ENCODE assay signal across 23 cellular contexts in genomic region chr21:42000908-42001307, GRCh38. TPM values are rescaled to one million over a fixed set of nuclear protein-coding genes. Genes with fewer than 3 reads are reported as not detected.
DNase-seq lines count a peak whose midpoint lies in the region; ATAC-seq, FAIRE-seq and TF ChIP-seq lines count a peak whose summit lies in the region.
"Had no signal": no experiment of that assay in that cellular context is flagged by ENCODE, and none has a peak within 500 bp of the region (broad histone marks: within the 10 kb centered on the region; RNA-seq: fewer than 3 reads in every experiment).

No MANE protein-coding gene starts in this region.

- ATAC-seq in activated T-cell treated with anti-CD3 and anti-CD28 coated beads, Interleukin-2, amount 50 U/mL, for 4 hours, result no peak
- ATAC-seq in IMR-90 (ENCODE audit: low read depth), result no peak
- no peak for ATAC-seq in K562
- no peak for ATAC-seq in activated CD8-positive, alpha-beta memory T cell treated with anti-CD3 and anti-CD28 coated beads, Interleukin-2, amount 10 ng/mL, durations not matched to agents 7 days and 5 days
- ATAC-seq: CD8-positive, alpha-beta T cell had no signal

- peak overlapping the region; percentile 14; the same call in 1 of the 2 replicates for H3K23ac ChIP-seq in IMR-90 (ENCODE audit: low read depth, low read length)

- H4K20me1 ChIP-seq in IMR-90 (ENCODE audit: insufficient read depth, low read length), result no peaks in the 10 kb centered on the region; the same call in 1 of the 2 replicates
- peaks cover 14% of the 10 kb centered on the region; the same call in 1 of the 2 replicates for H4K20me1 ChIP-seq in K562 (replicated peaks; ENCODE audit: control insufficient read depth, insufficient read depth, low read length)

- no peak overlapping the region for H2BK120ac ChIP-seq in IMR-90 (ENCODE audit: low read depth, low read length)

- in situ Hi-C loops in IMR-90 (cut with MboI; ENCODE audit: low sequenced_read_pairs), result loop anchor here (5.0 kb wide), 1 partner anchor 96 kb away; no protein-coding TSS in a partner anchor
- in situ Hi-C loops in K562 (cut with MboI), result no loop called here

- dilution Hi-C loops in IMR-90 (cut with HindIII; ENCODE audit: low sequenced_read_pairs, unreplicated experiment), result no loop called here

- peak overlapping the region; percentile 1; the same call in 1 of the 2 replicates for H2AK5ac ChIP-seq in IMR-90 (ENCODE audit: low read depth, low read length)

- peak overlapping the region; percentile 20; the same call in 1 of the 2 replicates for H3K14ac ChIP-seq in IMR-90 (replicated peaks; ENCODE audit: low read depth, low read length)

- CTCF ChIA-PET in HEK293 (lab: Yijun Ruan, JAX) (no interaction called here), IMR-90 (lab: Yijun Ruan, JAX) (no interaction called here), K562 (lab: Yijun Ruan, JAX; ENCODE audit: low intra/inter-chr PET ratio) (no interaction called here)
- CTCF ChIA-PET in activated CD8-positive, alpha-beta memory T cell treated with anti-CD3 and anti-CD28 coated beads, Interleukin-2, amount 10 ng/mL, durations not matched to agents 7 days and 5 days (lab: Charles Lee), result no interaction called here

- no peak overlapping the region for H3K4ac ChIP-seq in IMR-90 (ENCODE audit: low read depth, low read length)

- no peak overlapping the region for H3K4me3 ChIP-seq in HEK293 (ENCODE audit: low read depth, low read length)
- no peak overlapping the region for H3K4me3 ChIP-seq in IMR-90 (ENCODE audit: insufficient read depth, low read depth, low read length)
- no peak overlapping the region for H3K4me3 ChIP-seq in K562
- H3K4me3 ChIP-seq: BLaER1 treated with 17β-estradiol and CSF1 and Interleukin-3, amounts not matched to agents 10 nM and 100 nM; GM23248; HAP-1; PC-9 had no signal

- no peak overlapping the region for H3K9ac ChIP-seq in IMR-90 (ENCODE audit: low read depth, low read length)
- H3K9ac ChIP-seq in K562 (ENCODE audit: insufficient read depth in 1 of 2, low read depth in 2 of 2, low read length in 2 of 2), result no peak overlapping the region
- H3K9ac ChIP-seq: BLaER1 treated with 17β-estradiol and CSF1 and Interleukin-3, amounts not matched to agents 10 nM and 100 nM; GM23248 had no signal

- no peaks in the 10 kb centered on the region for H3K27me3 ChIP-seq in IMR-90 (ENCODE audit: control insufficient read depth, insufficient read depth, low read length)
- no peaks in the 10 kb centered on the region for H3K27me3 ChIP-seq in K562 (ENCODE audit: control insufficient read depth in 2 of 2, insufficient read depth in 2 of 2, low read length in 2 of 2)
- H3K27me3 ChIP-seq: BLaER1 treated with 17β-estradiol and CSF1 and Interleukin-3, amounts not matched to agents 10 nM and 100 nM had no signal

- H3K36me3 ChIP-seq in HEK293 (ENCODE audit: control insufficient read depth in 2 of 2, insufficient read depth in 1 of 2, low read length in 2 of 2) (peaks cover 22 to 55% of the 10 kb centered on the region in 2 experiments; a peak in 2 of 3 replicates), IMR-90 (ENCODE audit: control insufficient read depth, insufficient read depth, low read length) (peaks cover 24% of the 10 kb centered on the region), K562 (ENCODE audit: control insufficient read depth, insufficient read depth, low read length) (peaks cover 39% of the 10 kb centered on the region)

- no peak overlapping the region for H3K4me3 Mint-ChIP-seq in activated T-cell treated with anti-CD3 and anti-CD28 coated beads, Interleukin-2, amount 50 U/mL, for 24 hours
- H3K4me3 Mint-ChIP-seq in activated T-cell treated with anti-CD3 and anti-CD28 coated beads, Interleukin-2, amount 50 U/mL, for 4 hours, result no peak overlapping the region
- no peak overlapping the region for H3K4me3 Mint-ChIP-seq in activated CD8-positive, alpha-beta memory T cell treated with anti-CD3 and anti-CD28 coated beads, Interleukin-2, amount 10 ng/mL, durations not matched to agents 7 days and 5 days
- H3K4me3 Mint-ChIP-seq: CD8-positive, alpha-beta T cell had no signal

- H3K79me2 ChIP-seq in K562 (ENCODE audit: control insufficient read depth, insufficient read depth, low read length), result peaks cover 20% of the 10 kb centered on the region; the same call in 2 of the 3 replicates

- no peak overlapping the region; a peak in 1 of 4 replicates for H4K8ac ChIP-seq in IMR-90 (ENCODE audit: low read depth in 2 of 2, low read length in 2 of 2)

- intact Hi-C loops in IMR-90 (cut with micrococcal nuclease), result no loop called here
- intact Hi-C loops in K562 (cut with micrococcal nuclease), result no loop called here

- H3K56ac ChIP-seq in IMR-90 (ENCODE audit: extremely low read depth, insufficient read depth, low read length), result no peak overlapping the region

- H3K9me1 ChIP-seq in IMR-90 (ENCODE audit: insufficient read depth, low read length) (peaks cover 29% of the 10 kb centered on the region), K562 (ENCODE audit: control insufficient read depth, insufficient read depth, low read length) (peaks cover 3% of the 10 kb centered on the region)

- no peak overlapping the region for H2AK9ac ChIP-seq in IMR-90 (replicated peaks; ENCODE audit: low read depth, low read length, poor library complexity)

- DNase-seq in activated T-cell treated with anti-CD3 and anti-CD28 coated beads, Interleukin-2, amount 50 U/mL, for 24 hours, result no peak
- no peak for DNase-seq in activated T-cell treated with anti-CD3 and anti-CD28 coated beads, Interleukin-2, amount 50 U/mL, for 4 hours
- DNase-seq in IMR-90, result no peak
- no peak for DNase-seq in K562 (ENCODE audit: extremely low read depth in 1 of 4, low spot score in 3 of 4)
- DNase-seq in GM03348 (ENCODE audit: low spot score), result no peak
- DNase-seq in activated CD8-positive, alpha-beta memory T cell treated with anti-CD3 and anti-CD28 coated beads, Interleukin-2, amount 10 ng/mL, durations not matched to agents 7 days and 5 days, result no peak
- DNase-seq: CD8-positive, alpha-beta T cell; DMS53; EL; GM23248; KG1; NCI-H1436; NCI-H1930; NCI-H345; NCI-H524 treated with DMSO at 0.1 percent for 48 hours; PC-9; SIG-M5 had no signal

- H3K18ac ChIP-seq in IMR-90 (ENCODE audit: low read depth, low read length), result peak overlapping the region; percentile 4; the same call in 1 of the 2 replicates

- H3K27me3 Mint-ChIP-seq in activated T-cell treated with anti-CD3 and anti-CD28 coated beads, Interleukin-2, amount 50 U/mL, for 24 hours, result no peaks in the 10 kb centered on the region
- no peaks in the 10 kb centered on the region for H3K27me3 Mint-ChIP-seq in activated T-cell treated with anti-CD3 and anti-CD28 coated beads, Interleukin-2, amount 50 U/mL, for 4 hours (ENCODE audit: low read depth)
- no peaks in the 10 kb centered on the region for H3K27me3 Mint-ChIP-seq in activated CD8-positive, alpha-beta memory T cell treated with anti-CD3 and anti-CD28 coated beads, Interleukin-2, amount 10 ng/mL, durations not matched to agents 7 days and 5 days

- no peak overlapping the region for H2BK5ac ChIP-seq in IMR-90 (ENCODE audit: low read depth, low read length, poor library complexity, severe bottlenecking)

- H2BK20ac ChIP-seq in IMR-90 (ENCODE audit: low read depth, low read length), result 0 out of 2 replicates have a peak overlapping the region, but pooled peaks have one; percentile 36

- WGBS in IMR-90 (ENCODE audit: extremely low coverage in 2 of 2, insufficient read length in 1 of 2), 2 experiments, result 83% methylated on average over 2 of the region's 4 CpGs; no CpG with 5 or more reads in 1 of the 2 experiments
- WGBS in K562 (ENCODE audit: insufficient coverage, low coverage, missing lambda C conversion rate), result 74% methylated on average over 4 of the region's 4 CpGs

- POLR2A ChIA-PET in HEK293 (lab: Yijun Ruan, JAX) (no interaction called here), IMR-90 (lab: Charles Lee; ENCODE audit: unreplicated experiment) (no interaction called here), K562 (lab: Yijun Ruan, JAX) (interaction anchor here (0.6 to 0.9 kb wide), 2 partner anchors 16 to 82 kb away, joined by 3 read pairs; no protein-coding TSS in a partner anchor)

- H3K4me2 ChIP-seq in IMR-90 (ENCODE audit: low read depth, low read length), result no peak overlapping the region
- no peak overlapping the region for H3K4me2 ChIP-seq in K562 (ENCODE audit: insufficient read depth, low read length)
- H3K4me2 ChIP-seq: BLaER1 treated with 17β-estradiol and CSF1 and Interleukin-3, amounts not matched to agents 10 nM and 100 nM; PC-9 had no signal

- peaks cover 53% of the 10 kb centered on the region for H3K4me1 Mint-ChIP-seq in activated T-cell treated with anti-CD3 and anti-CD28 coated beads, Interleukin-2, amount 50 U/mL, for 24 hours (ENCODE audit: low read depth)
- H3K4me1 Mint-ChIP-seq in activated T-cell treated with anti-CD3 and anti-CD28 coated beads, Interleukin-2, amount 50 U/mL, for 4 hours (ENCODE audit: low read depth), result peaks cover 43% of the 10 kb centered on the region
- peaks cover 21% of the 10 kb centered on the region for H3K4me1 Mint-ChIP-seq in activated CD8-positive, alpha-beta memory T cell treated with anti-CD3 and anti-CD28 coated beads, Interleukin-2, amount 10 ng/mL, durations not matched to agents 7 days and 5 days

- no peak overlapping the region for H4K91ac ChIP-seq in IMR-90 (ENCODE audit: insufficient read depth, low read depth, low read length)

- TF ChIP-seq POLR2A in IMR-90 (IDR thresholded peaks at IDR 0.05; ENCODE audit: low read depth, low read length) (no peak), K562 (conservative IDR thresholded peaks at IDR 0.05) (no peak)

- H2BK15ac ChIP-seq in IMR-90 (ENCODE audit: low read depth, low read length), result 0 out of 3 replicates have a peak overlapping the region, but pooled peaks have one; percentile 34

- TF ChIP-seq CTCF in HEK293 (tag by site-specific recombination; IDR thresholded peaks at IDR 0.05) (no peak), IMR-90 (conservative IDR thresholded peaks at IDR 0.05; ENCODE audit: low read depth, low read length) (no peak), K562 (IDR thresholded peaks at IDR 0.05 in 2 of 3, conservative IDR thresholded peaks at IDR 0.05 in 1 of 3; ENCODE audit: insufficient read depth in 2 of 3, low read depth in 1 of 3, low read length in 3 of 3) (no peak)

- no peak overlapping the region for H3K27ac ChIP-seq in HEK293 (ENCODE audit: extremely low read depth, low read depth, low read length)
- H3K27ac ChIP-seq in IMR-90 (ENCODE audit: insufficient read depth, low read length), result no peak overlapping the region
- no peak overlapping the region for H3K27ac ChIP-seq in K562 (ENCODE audit: extremely low read depth, low read depth, low read length)
- H3K27ac ChIP-seq: BLaER1 treated with 17β-estradiol and CSF1 and Interleukin-3, amounts not matched to agents 10 nM and 100 nM; PC-9; RWPE1 had no signal

- peak overlapping the region; percentile 98 for H3K27ac Mint-ChIP-seq in activated T-cell treated with anti-CD3 and anti-CD28 coated beads, Interleukin-2, amount 50 U/mL, for 24 hours
- no peak overlapping the region for H3K27ac Mint-ChIP-seq in activated CD8-positive, alpha-beta memory T cell treated with anti-CD3 and anti-CD28 coated beads, Interleukin-2, amount 10 ng/mL, durations not matched to agents 7 days and 5 days
- H3K27ac Mint-ChIP-seq: CD8-positive, alpha-beta T cell had no signal

- BruUV-seq in IMR-90 (replicated peaks; lab: Mats Ljungman, UMichigan) (no TSS peak), K562 (replicated peaks; lab: Mats Ljungman, UMichigan) (no TSS peak)

- peaks cover 90% of the 10 kb centered on the region for H3K36me3 Mint-ChIP-seq in activated T-cell treated with anti-CD3 and anti-CD28 coated beads, Interleukin-2, amount 50 U/mL, for 24 hours (ENCODE audit: low read depth)
- H3K36me3 Mint-ChIP-seq in activated T-cell treated with anti-CD3 and anti-CD28 coated beads, Interleukin-2, amount 50 U/mL, for 4 hours (ENCODE audit: insufficient read depth), result peaks cover 56% of the 10 kb centered on the region
- peaks cover 45% of the 10 kb centered on the region for H3K36me3 Mint-ChIP-seq in activated CD8-positive, alpha-beta memory T cell treated with anti-CD3 and anti-CD28 coated beads, Interleukin-2, amount 10 ng/mL, durations not matched to agents 7 days and 5 days

- no peak for FAIRE-seq in K562 (lab: Jason Lieb, UNC)
- FAIRE-seq: GM12891, GM19239 had no signal

- H3K4me1 ChIP-seq in HEK293 (ENCODE audit: control insufficient read depth, insufficient read depth, low read length) (0 out of 2 replicates have a peak, but pooled peaks cover 3% of the 10 kb centered on the region), IMR-90 (ENCODE audit: control insufficient read depth, insufficient read depth, low read length) (peaks cover 15% of the 10 kb centered on the region), K562 (replicated peaks in 1 of 2; ENCODE audit: control insufficient read depth in 2 of 2, insufficient read depth in 2 of 2, low read length in 2 of 2) (peaks cover 0 to 14% of the 10 kb centered on the region in 2 experiments; a peak in 4 of 5 replicates)
- H3K4me1 ChIP-seq: HAP-1 had no signal

- peaks cover 4% of the 10 kb centered on the region for H3K9me3 Mint-ChIP-seq in activated T-cell treated with anti-CD3 and anti-CD28 coated beads, Interleukin-2, amount 50 U/mL, for 24 hours
- no peaks in the 10 kb centered on the region for H3K9me3 Mint-ChIP-seq in activated T-cell treated with anti-CD3 and anti-CD28 coated beads, Interleukin-2, amount 50 U/mL, for 4 hours
- peaks cover 4% of the 10 kb centered on the region for H3K9me3 Mint-ChIP-seq in activated CD8-positive, alpha-beta memory T cell treated with anti-CD3 and anti-CD28 coated beads, Interleukin-2, amount 10 ng/mL, durations not matched to agents 7 days and 5 days (ENCODE audit: low read depth)
- H3K9me3 Mint-ChIP-seq: CD8-positive, alpha-beta T cell had no signal

- no peak for TF ChIP-seq EP300 in K562 (IDR thresholded peaks at IDR 0.05; ENCODE audit: low read length)

- no peak for TF ChIP-seq RAD21 in IMR-90 (IDR thresholded peaks at IDR 0.05; ENCODE audit: low read length)
- TF ChIP-seq RAD21 in K562 (CRISPR knock-in tag; conservative IDR thresholded peaks at IDR 0.05 in 1 of 2, IDR thresholded peaks at IDR 0.05 in 1 of 2), result no peak

- peak overlapping the region; percentile 9; the same call in 1 of the 2 replicates for H4K5ac ChIP-seq in IMR-90 (ENCODE audit: low read depth, low read length)

- H3K79me1 ChIP-seq in IMR-90 (ENCODE audit: low read depth in 1 of 2, low read length in 2 of 2), result peaks cover 36 to 72% of the 10 kb centered on the region in 2 experiments

- H2AFZ ChIP-seq in IMR-90 (replicated peaks; ENCODE audit: low read length, poor library complexity) (no peak overlapping the region), K562 (ENCODE audit: low read depth, low read length) (no peak overlapping the region)
- H2AFZ ChIP-seq: GM23248, PC-9 had no signal

- H3K9me3 ChIP-seq in HEK293 (ENCODE audit: control insufficient read depth, insufficient read depth, low read depth, low read length) (no peaks in the 10 kb centered on the region), IMR-90 (ENCODE audit: control insufficient read depth, insufficient read depth, low read length) (no peaks in the 10 kb centered on the region), K562 (replicated peaks; ENCODE audit: control insufficient read depth, insufficient read depth, low read depth, low read length) (no peaks in the 10 kb centered on the region)

RNA-seq across cellular contexts. Expression of gene ZBTB21, which starts 9.3 kb away (rescaled TPM):
- 10 to 100 TPM; 25.6 to 33.7 (median 27.2) TPM for total RNA-seq in activated T-cell treated with anti-CD3 and anti-CD28 coated beads, Interleukin-2, amount 50 U/mL, for 4 hours
- total RNA-seq in IMR-90 (2012; rRNA removed) (12.0 and 13.6 TPM in 2 replicates), K562 (2014; rRNA removed) (7.4 and 8.6 TPM in 2 replicates), K562 (2014; rRNA removed; fragmentation: Illumina TruSeq; extraction: Trizol) (10.7 and 10.8 TPM in 2 replicates), K562 (2015; rRNA removed; fragmentation: Illumina TruSeq; extraction: Trizol) (10.4 and 10.7 TPM in 2 replicates), K562 (2021) (15.2 and 16.2 TPM in 2 replicates)
- polyA plus RNA-seq in IMR-90 (2012; rRNA removed) (6.8 and 7.8 TPM in 2 replicates), K562 (2011; rRNA removed) (8.7 and 10.7 TPM in 2 replicates), K562 (2014; fragmentation: Illumina TruSeq; extraction: Trizol) (8.4 and 11.4 TPM in 2 replicates), K562 (2014; fragmentation: Nextera tagmentation; extraction: Ambion mirVana) (1 to 10 TPM; 2.2 to 2.6 TPM), K562 (2014; rRNA removed) (3.8 and 5.6 TPM in 2 replicates)
- 2.4 and 2.8 TPM in 2 replicates for polyA plus RNA-seq in IMR-90 (2012; cell fraction: cytosol; rRNA removed)
- 4.6 and 22.7 TPM in 2 replicates for polyA plus RNA-seq in IMR-90 (2012; cell fraction: nucleus; rRNA removed; ENCODE audit: low replicate concordance)
- 6.9 and 28.9 TPM in 2 replicates for total RNA-seq in K562 (2011; cell fraction: chromatin; rRNA removed; ENCODE audit: low replicate concordance)
- 8.2 and 9.7 TPM in 2 replicates for total RNA-seq in K562 (2011; cell fraction: nucleolus; rRNA removed)
- total RNA-seq in K562 (2011; cell fraction: nucleoplasm; rRNA removed), result 12.2 and 13.4 TPM in 2 replicates
- polyA plus RNA-seq in K562 (2011; cell fraction: cytosol; rRNA removed), result 4.6 and 5.2 TPM in 2 replicates
- 19.4 and 20.3 TPM in 2 replicates for polyA plus RNA-seq in K562 (2011; cell fraction: nucleus; rRNA removed)
- 5.3 and 6.4 TPM in 2 replicates for polyA plus RNA-seq in K562 (2012)
- polyA minus RNA-seq in K562 (2011; rRNA and poly(A)+ RNA removed), result 11.7 and 16.7 TPM in 2 replicates
- polyA minus RNA-seq in K562 (2011; cell fraction: cytosol; rRNA and poly(A)+ RNA removed), result 8.9 and 15.2 TPM in 2 replicates
- polyA minus RNA-seq in K562 (2011; cell fraction: nucleus; rRNA and poly(A)+ RNA removed), result 9.0 and 19.4 TPM in 2 replicates
- 10 to 100 TPM; 14.2 to 16.3 TPM for total RNA-seq in activated CD8-positive, alpha-beta memory T cell treated with anti-CD3 and anti-CD28 coated beads, Interleukin-2, amount 10 ng/mL, durations not matched to agents 7 days and 5 days

RNA-seq across cellular contexts. Expression of gene C2CD2, which starts 47.1 kb away (rescaled TPM):
- 1 to 10 TPM; 1.6 to 7.4 (median 4.3) TPM for total RNA-seq in activated T-cell treated with anti-CD3 and anti-CD28 coated beads, Interleukin-2, amount 50 U/mL, for 4 hours
- 19.4 and 25.3 TPM in 2 replicates for total RNA-seq in IMR-90 (2012; rRNA removed)
- polyA plus RNA-seq in IMR-90 (2012; rRNA removed), result 10.6 and 15.6 TPM in 2 replicates
- polyA plus RNA-seq in IMR-90 (2012; cell fraction: cytosol; rRNA removed), result 5.8 and 8.5 TPM in 2 replicates
- polyA plus RNA-seq in IMR-90 (2012; cell fraction: nucleus; rRNA removed; ENCODE audit: low replicate concordance), result 28.1 and 43.3 TPM in 2 replicates
- 87.1 and 96.1 TPM in 2 replicates for total RNA-seq in K562 (2011; cell fraction: chromatin; rRNA removed; ENCODE audit: low replicate concordance)
- total RNA-seq in K562 (2011; cell fraction: nucleolus; rRNA removed), result 67.0 and 72.4 TPM in 2 replicates
- total RNA-seq in K562 (2011; cell fraction: nucleoplasm; rRNA removed), result 71.8 and 78.2 TPM in 2 replicates
- total RNA-seq in K562 (2014; rRNA removed), result 15.1 and 20.2 TPM in 2 replicates
- 11.6 and 12.1 TPM in 2 replicates for total RNA-seq in K562 (2014; rRNA removed; fragmentation: Illumina TruSeq; extraction: Trizol)
- 14.0 and 14.5 TPM in 2 replicates for total RNA-seq in K562 (2015; rRNA removed; fragmentation: Illumina TruSeq; extraction: Trizol)
- 19.0 and 19.6 TPM in 2 replicates for total RNA-seq in K562 (2021)
- 21.6 and 27.5 TPM in 2 replicates for polyA plus RNA-seq in K562 (2011; rRNA removed)
- polyA plus RNA-seq in K562 (2011; cell fraction: cytosol; rRNA removed), result 17.1 and 20.0 TPM in 2 replicates
- 40.5 and 46.1 TPM in 2 replicates for polyA plus RNA-seq in K562 (2011; cell fraction: nucleus; rRNA removed)
- polyA plus RNA-seq in K562 (2012), result 8.5 and 9.7 TPM in 2 replicates
- polyA plus RNA-seq in K562 (2014; fragmentation: Illumina TruSeq; extraction: Trizol), result 9.1 and 10.9 TPM in 2 replicates
- 1 to 10 TPM; 1.3 to 1.6 TPM for polyA plus RNA-seq in K562 (2014; fragmentation: Nextera tagmentation; extraction: Ambion mirVana)
- 9.5 and 13.5 TPM in 2 replicates for polyA plus RNA-seq in K562 (2014; rRNA removed)
- 40.3 and 41.0 TPM in 2 replicates for polyA minus RNA-seq in K562 (2011; rRNA and poly(A)+ RNA removed)
- polyA minus RNA-seq in K562 (2011; cell fraction: cytosol; rRNA and poly(A)+ RNA removed), result 23.2 and 27.7 TPM in 2 replicates
- polyA minus RNA-seq in K562 (2011; cell fraction: nucleus; rRNA and poly(A)+ RNA removed), result 31.8 and 44.2 TPM in 2 replicates
- 10 to 100 TPM in 1 of 2 experiments, 1 to 10 TPM in 1; 6.4 to 10.7 TPM for total RNA-seq in activated CD8-positive, alpha-beta memory T cell treated with anti-CD3 and anti-CD28 coated beads, Interleukin-2, amount 10 ng/mL, durations not matched to agents 7 days and 5 days
